ENCODE assay signal across 1 cellular context in the genomic region with DNA sequence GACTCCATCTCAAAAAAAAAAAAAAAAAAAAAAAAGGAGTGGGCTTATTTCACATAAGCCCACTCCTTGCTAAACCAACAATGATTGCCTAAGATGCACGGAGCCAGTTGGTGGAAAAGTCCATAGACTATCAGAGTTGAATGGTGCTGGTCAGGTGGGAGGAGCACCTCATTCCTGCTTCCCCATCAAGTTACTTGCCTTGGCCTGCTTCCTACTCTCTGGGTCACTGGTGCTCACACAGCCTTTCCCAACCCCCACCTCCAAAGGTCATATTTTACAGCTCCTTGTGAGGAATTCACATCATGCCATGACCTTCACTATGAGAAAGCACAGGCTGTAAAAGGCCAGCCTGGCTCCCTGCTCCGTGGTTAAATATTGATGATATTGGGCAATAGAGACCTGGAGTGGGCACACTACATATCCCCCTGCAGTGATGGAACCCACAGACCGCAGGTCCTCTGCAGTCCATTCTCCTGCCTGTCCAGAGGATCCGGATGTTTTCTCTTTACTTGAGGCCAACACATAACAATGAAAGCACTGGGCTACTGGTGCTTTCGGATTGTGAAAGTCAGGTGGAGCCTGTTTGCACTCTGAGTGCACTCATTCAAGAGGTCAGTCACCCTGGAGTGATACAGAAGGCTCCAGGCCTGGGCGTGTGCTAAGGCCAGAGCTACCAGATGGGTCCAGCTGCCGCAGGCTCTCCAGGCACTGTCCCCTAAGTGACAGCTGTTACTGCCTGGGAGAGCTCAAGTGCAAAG.
TF ChIP-seq lines count a peak whose summit lies in the region.

A gene (plus strand): TSS at position 664 of the 758 bp plus-strand sequence. CDS start 4,618 bp downstream, outside the sequence.

TF ChIP-seq in HepG2, 621 proteins besides CTCF, POLR2A, EP300 and RAD21 (continued from another document and continues in another):
- TF ChIP-seq ZC3H4 (CRISPR knock-in tag; IDR thresholded peaks at IDR 0.05; ENCODE audit: borderline replicate concordance) = no peak
- no peak for TF ChIP-seq ZFP62 (CRISPR knock-in tag; IDR thresholded peaks at IDR 0.05)
- no peak for TF ChIP-seq HDAC6 (IDR thresholded peaks at IDR 0.05; ENCODE audit: low read depth, low read length)
- TF ChIP-seq SKI (IDR thresholded peaks at IDR 0.05; ENCODE audit: partially characterized antibody) = peak; percentile 76
- no peak for TF ChIP-seq ZNF451 (CRISPR knock-in tag; IDR thresholded peaks at IDR 0.05)
- no peak for TF ChIP-seq SOX6 (IDR thresholded peaks at IDR 0.05)
- peak; percentile 99 for TF ChIP-seq SOX6 (CRISPR knock-in tag; IDR thresholded peaks at IDR 0.05)
- peak; percentile 79 for TF ChIP-seq ZSCAN25 (CRISPR knock-in tag; IDR thresholded peaks at IDR 0.05)
- no peak for TF ChIP-seq ZNF660 (CRISPR knock-in tag; IDR thresholded peaks at IDR 0.05; ENCODE audit: borderline replicate concordance, low read depth)
- TF ChIP-seq, protein P1, sequence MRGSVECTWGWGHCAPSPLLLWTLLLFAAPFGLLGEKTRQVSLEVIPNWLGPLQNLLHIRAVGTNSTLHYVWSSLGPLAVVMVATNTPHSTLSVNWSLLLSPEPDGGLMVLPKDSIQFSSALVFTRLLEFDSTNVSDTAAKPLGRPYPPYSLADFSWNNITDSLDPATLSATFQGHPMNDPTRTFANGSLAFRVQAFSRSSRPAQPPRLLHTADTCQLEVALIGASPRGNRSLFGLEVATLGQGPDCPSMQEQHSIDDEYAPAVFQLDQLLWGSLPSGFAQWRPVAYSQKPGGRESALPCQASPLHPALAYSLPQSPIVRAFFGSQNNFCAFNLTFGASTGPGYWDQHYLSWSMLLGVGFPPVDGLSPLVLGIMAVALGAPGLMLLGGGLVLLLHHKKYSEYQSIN (CRISPR knock-in tag; IDR thresholded peaks at IDR 0.05; ENCODE audit: borderline replicate concordance) = no peak
- TF ChIP-seq ZNF644 (CRISPR knock-in tag; IDR thresholded peaks at IDR 0.05; ENCODE audit: low read depth) = peak; percentile 72; the same call in 1 of the 2 replicates
- TF ChIP-seq ZNF563 (CRISPR knock-in tag; IDR thresholded peaks at IDR 0.05) = no peak
- peak; percentile 21 for TF ChIP-seq YY1 (IDR thresholded peaks at IDR 0.05; ENCODE audit: insufficient read depth, insufficient replicate concordance, low read depth, low read length)
- TF ChIP-seq NR2F2 (IDR thresholded peaks at IDR 0.05; ENCODE audit: borderline replicate concordance, low read depth) = peak; percentile 81
- TF ChIP-seq, protein P2, sequence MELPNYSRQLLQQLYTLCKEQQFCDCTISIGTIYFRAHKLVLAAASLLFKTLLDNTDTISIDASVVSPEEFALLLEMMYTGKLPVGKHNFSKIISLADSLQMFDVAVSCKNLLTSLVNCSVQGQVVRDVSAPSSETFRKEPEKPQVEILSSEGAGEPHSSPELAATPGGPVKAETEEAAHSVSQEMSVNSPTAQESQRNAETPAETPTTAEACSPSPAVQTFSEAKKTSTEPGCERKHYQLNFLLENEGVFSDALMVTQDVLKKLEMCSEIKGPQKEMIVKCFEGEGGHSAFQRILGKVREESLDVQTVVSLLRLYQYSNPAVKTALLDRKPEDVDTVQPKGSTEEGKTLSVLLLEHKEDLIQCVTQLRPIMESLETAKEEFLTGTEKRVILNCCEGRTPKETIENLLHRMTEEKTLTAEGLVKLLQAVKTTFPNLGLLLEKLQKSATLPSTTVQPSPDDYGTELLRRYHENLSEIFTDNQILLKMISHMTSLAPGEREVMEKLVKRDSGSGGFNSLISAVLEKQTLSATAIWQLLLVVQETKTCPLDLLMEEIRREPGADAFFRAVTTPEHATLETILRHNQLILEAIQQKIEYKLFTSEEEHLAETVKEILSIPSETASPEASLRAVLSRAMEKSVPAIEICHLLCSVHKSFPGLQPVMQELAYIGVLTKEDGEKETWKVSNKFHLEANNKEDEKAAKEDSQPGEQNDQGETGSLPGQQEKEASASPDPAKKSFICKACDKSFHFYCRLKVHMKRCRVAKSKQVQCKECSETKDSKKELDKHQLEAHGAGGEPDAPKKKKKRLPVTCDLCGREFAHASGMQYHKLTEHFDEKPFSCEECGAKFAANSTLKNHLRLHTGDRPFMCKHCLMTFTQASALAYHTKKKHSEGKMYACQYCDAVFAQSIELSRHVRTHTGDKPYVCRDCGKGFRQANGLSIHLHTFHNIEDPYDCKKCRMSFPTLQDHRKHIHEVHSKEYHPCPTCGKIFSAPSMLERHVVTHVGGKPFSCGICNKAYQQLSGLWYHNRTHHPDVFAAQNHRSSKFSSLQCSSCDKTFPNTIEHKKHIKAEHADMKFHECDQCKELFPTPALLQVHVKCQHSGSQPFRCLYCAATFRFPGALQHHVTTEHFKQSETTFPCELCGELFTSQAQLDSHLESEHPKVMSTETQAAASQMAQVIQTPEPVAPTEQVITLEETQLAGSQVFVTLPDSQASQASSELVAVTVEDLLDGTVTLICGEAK (IDR thresholded peaks at IDR 0.05) = no peak
- TF ChIP-seq, protein P2 (CRISPR knock-in tag; IDR thresholded peaks at IDR 0.05) = peak; percentile 62; the same call in 1 of the 2 replicates
- TF ChIP-seq CBX5 (CRISPR knock-in tag; IDR thresholded peaks at IDR 0.05; ENCODE audit: borderline replicate concordance) = peak; percentile 88; the same call in 1 of the 2 replicates
- peak; percentile 75; the same call in 1 of the 2 replicates for TF ChIP-seq MEF2D (CRISPR knock-in tag; IDR thresholded peaks at IDR 0.05)
- peak; percentile 41 for TF ChIP-seq JARID2 (CRISPR knock-in tag; IDR thresholded peaks at IDR 0.05; ENCODE audit: insufficient replicate concordance)
- peak; percentile 83 for TF ChIP-seq FOSL2 (CRISPR knock-in tag; IDR thresholded peaks at IDR 0.05)
- TF ChIP-seq, protein P3, sequence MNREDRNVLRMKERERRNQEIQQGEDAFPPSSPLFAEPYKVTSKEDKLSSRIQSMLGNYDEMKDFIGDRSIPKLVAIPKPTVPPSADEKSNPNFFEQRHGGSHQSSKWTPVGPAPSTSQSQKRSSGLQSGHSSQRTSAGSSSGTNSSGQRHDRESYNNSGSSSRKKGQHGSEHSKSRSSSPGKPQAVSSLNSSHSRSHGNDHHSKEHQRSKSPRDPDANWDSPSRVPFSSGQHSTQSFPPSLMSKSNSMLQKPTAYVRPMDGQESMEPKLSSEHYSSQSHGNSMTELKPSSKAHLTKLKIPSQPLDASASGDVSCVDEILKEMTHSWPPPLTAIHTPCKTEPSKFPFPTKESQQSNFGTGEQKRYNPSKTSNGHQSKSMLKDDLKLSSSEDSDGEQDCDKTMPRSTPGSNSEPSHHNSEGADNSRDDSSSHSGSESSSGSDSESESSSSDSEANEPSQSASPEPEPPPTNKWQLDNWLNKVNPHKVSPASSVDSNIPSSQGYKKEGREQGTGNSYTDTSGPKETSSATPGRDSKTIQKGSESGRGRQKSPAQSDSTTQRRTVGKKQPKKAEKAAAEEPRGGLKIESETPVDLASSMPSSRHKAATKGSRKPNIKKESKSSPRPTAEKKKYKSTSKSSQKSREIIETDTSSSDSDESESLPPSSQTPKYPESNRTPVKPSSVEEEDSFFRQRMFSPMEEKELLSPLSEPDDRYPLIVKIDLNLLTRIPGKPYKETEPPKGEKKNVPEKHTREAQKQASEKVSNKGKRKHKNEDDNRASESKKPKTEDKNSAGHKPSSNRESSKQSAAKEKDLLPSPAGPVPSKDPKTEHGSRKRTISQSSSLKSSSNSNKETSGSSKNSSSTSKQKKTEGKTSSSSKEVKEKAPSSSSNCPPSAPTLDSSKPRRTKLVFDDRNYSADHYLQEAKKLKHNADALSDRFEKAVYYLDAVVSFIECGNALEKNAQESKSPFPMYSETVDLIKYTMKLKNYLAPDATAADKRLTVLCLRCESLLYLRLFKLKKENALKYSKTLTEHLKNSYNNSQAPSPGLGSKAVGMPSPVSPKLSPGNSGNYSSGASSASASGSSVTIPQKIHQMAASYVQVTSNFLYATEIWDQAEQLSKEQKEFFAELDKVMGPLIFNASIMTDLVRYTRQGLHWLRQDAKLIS (CRISPR knock-in tag; IDR thresholded peaks at IDR 0.05) = peak; percentile 61; the same call in 1 of the 2 replicates
- TF ChIP-seq, protein P4, sequence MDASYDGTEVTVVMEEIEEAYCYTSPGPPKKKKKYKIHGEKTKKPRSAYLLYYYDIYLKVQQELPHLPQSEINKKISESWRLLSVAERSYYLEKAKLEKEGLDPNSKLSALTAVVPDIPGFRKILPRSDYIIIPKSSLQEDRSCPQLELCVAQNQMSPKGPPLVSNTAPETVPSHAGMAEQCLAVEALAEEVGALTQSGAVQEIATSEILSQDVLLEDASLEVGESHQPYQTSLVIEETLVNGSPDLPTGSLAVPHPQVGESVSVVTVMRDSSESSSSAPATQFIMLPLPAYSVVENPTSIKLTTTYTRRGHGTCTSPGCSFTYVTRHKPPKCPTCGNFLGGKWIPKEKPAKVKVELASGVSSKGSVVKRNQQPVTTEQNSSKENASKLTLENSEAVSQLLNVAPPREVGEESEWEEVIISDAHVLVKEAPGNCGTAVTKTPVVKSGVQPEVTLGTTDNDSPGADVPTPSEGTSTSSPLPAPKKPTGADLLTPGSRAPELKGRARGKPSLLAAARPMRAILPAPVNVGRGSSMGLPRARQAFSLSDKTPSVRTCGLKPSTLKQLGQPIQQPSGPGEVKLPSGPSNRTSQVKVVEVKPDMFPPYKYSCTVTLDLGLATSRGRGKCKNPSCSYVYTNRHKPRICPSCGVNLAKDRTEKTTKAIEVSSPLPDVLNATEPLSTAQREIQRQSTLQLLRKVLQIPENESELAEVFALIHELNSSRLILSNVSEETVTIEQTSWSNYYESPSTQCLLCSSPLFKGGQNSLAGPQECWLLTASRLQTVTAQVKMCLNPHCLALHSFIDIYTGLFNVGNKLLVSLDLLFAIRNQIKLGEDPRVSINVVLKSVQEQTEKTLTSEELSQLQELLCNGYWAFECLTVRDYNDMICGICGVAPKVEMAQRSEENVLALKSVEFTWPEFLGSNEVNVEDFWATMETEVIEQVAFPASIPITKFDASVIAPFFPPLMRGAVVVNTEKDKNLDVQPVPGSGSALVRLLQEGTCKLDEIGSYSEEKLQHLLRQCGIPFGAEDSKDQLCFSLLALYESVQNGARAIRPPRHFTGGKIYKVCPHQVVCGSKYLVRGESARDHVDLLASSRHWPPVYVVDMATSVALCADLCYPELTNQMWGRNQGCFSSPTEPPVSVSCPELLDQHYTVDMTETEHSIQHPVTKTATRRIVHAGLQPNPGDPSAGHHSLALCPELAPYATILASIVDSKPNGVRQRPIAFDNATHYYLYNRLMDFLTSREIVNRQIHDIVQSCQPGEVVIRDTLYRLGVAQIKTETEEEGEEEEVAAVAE (CRISPR knock-in tag; IDR thresholded peaks at IDR 0.05; ENCODE audit: borderline replicate concordance) = peak; percentile 90; the same call in 1 of the 2 replicates
- TF ChIP-seq NCOA2 (CRISPR knock-in tag; IDR thresholded peaks at IDR 0.05) = peak; percentile 86
- TF ChIP-seq ZNF543 (CRISPR knock-in tag; IDR thresholded peaks at IDR 0.05) = peak; percentile 76; the same call in 1 of the 2 replicates
- 0 out of 2 replicates have a peak, but pooled peaks have one; percentile 24 for TF ChIP-seq ETV6 (CRISPR knock-in tag; conservative IDR thresholded peaks at IDR 0.05)
- TF ChIP-seq ARNTL (CRISPR knock-in tag; IDR thresholded peaks at IDR 0.05) = peak; percentile 78; the same call in 1 of the 2 replicates
- no peak for TF ChIP-seq ZNF713 (CRISPR knock-in tag; IDR thresholded peaks at IDR 0.05)
- TF ChIP-seq, protein P5, sequence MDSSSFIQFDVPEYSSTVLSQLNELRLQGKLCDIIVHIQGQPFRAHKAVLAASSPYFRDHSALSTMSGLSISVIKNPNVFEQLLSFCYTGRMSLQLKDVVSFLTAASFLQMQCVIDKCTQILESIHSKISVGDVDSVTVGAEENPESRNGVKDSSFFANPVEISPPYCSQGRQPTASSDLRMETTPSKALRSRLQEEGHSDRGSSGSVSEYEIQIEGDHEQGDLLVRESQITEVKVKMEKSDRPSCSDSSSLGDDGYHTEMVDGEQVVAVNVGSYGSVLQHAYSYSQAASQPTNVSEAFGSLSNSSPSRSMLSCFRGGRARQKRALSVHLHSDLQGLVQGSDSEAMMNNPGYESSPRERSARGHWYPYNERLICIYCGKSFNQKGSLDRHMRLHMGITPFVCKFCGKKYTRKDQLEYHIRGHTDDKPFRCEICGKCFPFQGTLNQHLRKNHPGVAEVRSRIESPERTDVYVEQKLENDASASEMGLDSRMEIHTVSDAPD (CRISPR knock-in tag; IDR thresholded peaks at IDR 0.05) = peak; percentile 18; the same call in 1 of the 2 replicates
- peak; percentile 70; the same call in 1 of the 2 replicates for TF ChIP-seq ZNF350 (CRISPR knock-in tag; IDR thresholded peaks at IDR 0.05; ENCODE audit: borderline replicate concordance, low read depth)
- no peak for TF ChIP-seq SRSF9 (IDR thresholded peaks at IDR 0.05; ENCODE audit: borderline replicate concordance, insufficient read depth, low read depth, low read length, poor library complexity, severe bottlenecking)
- TF ChIP-seq ZNF343 (CRISPR knock-in tag; IDR thresholded peaks at IDR 0.05) = peak; percentile 76
- TF ChIP-seq ZNF883 (CRISPR knock-in tag; IDR thresholded peaks at IDR 0.05; ENCODE audit: not compliant biosample characterization) = peak; percentile 75
- TF ChIP-seq KDM1A (CRISPR knock-in tag; IDR thresholded peaks at IDR 0.05) = peak; percentile 74; the same call in 1 of the 2 replicates
- TF ChIP-seq, protein P6, sequence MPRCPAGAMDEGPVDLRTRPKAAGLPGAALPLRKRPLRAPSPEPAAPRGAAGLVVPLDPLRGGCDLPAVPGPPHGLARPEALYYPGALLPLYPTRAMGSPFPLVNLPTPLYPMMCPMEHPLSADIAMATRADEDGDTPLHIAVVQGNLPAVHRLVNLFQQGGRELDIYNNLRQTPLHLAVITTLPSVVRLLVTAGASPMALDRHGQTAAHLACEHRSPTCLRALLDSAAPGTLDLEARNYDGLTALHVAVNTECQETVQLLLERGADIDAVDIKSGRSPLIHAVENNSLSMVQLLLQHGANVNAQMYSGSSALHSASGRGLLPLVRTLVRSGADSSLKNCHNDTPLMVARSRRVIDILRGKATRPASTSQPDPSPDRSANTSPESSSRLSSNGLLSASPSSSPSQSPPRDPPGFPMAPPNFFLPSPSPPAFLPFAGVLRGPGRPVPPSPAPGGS (CRISPR knock-in tag; IDR thresholded peaks at IDR 0.05) = peak; percentile 78
